In the genomic region with DNA sequence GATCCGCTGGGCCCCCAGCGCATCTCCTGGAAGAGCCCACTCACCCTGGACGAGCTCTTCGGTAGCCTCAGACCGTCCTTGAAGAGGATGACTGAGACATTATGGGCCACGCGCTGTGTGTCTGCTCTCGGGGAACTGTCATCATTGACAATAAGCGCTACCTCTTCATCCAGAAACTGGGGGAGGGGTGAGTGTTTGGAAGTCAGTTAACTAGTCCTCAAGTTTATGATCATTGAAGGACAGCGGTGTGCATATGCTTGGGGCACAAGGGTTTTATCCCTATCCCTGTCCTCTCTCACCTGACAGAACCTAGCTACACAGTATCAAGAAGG, we compare ENCODE assay signal across 1 cellular context.
TF ChIP-seq lines count a peak whose summit lies in the region.

No MANE protein-coding gene starts in this region.

TF ChIP-seq in HCT116, 20 proteins besides CTCF, POLR2A, EP300 and RAD21 (continued from another document):
- TF ChIP-seq ZNF274 (IDR thresholded peaks at IDR 0.05; ENCODE audit: low read depth, low read length): no peak
- TF ChIP-seq ZFX (IDR thresholded peaks at IDR 0.05): no peak
- no peak for TF ChIP-seq YY1 (IDR thresholded peaks at IDR 0.05; ENCODE audit: extremely low read depth, insufficient replicate concordance, low read depth, low read length)
- no peak for TF ChIP-seq EZH2 (IDR thresholded peaks at IDR 0.05)
- TF ChIP-seq TCF7L2 (IDR thresholded peaks at IDR 0.05; ENCODE audit: borderline replicate concordance, extremely low read depth, insufficient read depth, insufficient read length): no peak
- no peak for TF ChIP-seq ELF1 (IDR thresholded peaks at IDR 0.05; ENCODE audit: borderline replicate concordance, low read depth)
- no peak for TF ChIP-seq EGR1 (IDR thresholded peaks at IDR 0.05; ENCODE audit: low read depth)
- TF ChIP-seq, protein P1, sequence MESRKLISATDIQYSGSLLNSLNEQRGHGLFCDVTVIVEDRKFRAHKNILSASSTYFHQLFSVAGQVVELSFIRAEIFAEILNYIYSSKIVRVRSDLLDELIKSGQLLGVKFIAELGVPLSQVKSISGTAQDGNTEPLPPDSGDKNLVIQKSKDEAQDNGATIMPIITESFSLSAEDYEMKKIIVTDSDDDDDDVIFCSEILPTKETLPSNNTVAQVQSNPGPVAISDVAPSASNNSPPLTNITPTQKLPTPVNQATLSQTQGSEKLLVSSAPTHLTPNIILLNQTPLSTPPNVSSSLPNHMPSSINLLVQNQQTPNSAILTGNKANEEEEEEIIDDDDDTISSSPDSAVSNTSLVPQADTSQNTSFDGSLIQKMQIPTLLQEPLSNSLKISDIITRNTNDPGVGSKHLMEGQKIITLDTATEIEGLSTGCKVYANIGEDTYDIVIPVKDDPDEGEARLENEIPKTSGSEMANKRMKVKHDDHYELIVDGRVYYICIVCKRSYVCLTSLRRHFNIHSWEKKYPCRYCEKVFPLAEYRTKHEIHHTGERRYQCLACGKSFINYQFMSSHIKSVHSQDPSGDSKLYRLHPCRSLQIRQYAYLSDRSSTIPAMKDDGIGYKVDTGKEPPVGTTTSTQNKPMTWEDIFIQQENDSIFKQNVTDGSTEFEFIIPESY (IDR thresholded peaks at IDR 0.05; ENCODE audit: extremely low read depth, insufficient replicate concordance, low read length): no peak
- TF ChIP-seq, protein P2, sequence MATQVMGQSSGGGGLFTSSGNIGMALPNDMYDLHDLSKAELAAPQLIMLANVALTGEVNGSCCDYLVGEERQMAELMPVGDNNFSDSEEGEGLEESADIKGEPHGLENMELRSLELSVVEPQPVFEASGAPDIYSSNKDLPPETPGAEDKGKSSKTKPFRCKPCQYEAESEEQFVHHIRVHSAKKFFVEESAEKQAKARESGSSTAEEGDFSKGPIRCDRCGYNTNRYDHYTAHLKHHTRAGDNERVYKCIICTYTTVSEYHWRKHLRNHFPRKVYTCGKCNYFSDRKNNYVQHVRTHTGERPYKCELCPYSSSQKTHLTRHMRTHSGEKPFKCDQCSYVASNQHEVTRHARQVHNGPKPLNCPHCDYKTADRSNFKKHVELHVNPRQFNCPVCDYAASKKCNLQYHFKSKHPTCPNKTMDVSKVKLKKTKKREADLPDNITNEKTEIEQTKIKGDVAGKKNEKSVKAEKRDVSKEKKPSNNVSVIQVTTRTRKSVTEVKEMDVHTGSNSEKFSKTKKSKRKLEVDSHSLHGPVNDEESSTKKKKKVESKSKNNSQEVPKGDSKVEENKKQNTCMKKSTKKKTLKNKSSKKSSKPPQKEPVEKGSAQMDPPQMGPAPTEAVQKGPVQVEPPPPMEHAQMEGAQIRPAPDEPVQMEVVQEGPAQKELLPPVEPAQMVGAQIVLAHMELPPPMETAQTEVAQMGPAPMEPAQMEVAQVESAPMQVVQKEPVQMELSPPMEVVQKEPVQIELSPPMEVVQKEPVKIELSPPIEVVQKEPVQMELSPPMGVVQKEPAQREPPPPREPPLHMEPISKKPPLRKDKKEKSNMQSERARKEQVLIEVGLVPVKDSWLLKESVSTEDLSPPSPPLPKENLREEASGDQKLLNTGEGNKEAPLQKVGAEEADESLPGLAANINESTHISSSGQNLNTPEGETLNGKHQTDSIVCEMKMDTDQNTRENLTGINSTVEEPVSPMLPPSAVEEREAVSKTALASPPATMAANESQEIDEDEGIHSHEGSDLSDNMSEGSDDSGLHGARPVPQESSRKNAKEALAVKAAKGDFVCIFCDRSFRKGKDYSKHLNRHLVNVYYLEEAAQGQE (IDR thresholded peaks at IDR 0.05; ENCODE audit: low read depth): no peak
- no peak for TF ChIP-seq CBX3 (IDR thresholded peaks at IDR 0.05; ENCODE audit: low read depth)
